Comparison of ENCODE assay signal across 8 cellular contexts in the genomic region with DNA sequence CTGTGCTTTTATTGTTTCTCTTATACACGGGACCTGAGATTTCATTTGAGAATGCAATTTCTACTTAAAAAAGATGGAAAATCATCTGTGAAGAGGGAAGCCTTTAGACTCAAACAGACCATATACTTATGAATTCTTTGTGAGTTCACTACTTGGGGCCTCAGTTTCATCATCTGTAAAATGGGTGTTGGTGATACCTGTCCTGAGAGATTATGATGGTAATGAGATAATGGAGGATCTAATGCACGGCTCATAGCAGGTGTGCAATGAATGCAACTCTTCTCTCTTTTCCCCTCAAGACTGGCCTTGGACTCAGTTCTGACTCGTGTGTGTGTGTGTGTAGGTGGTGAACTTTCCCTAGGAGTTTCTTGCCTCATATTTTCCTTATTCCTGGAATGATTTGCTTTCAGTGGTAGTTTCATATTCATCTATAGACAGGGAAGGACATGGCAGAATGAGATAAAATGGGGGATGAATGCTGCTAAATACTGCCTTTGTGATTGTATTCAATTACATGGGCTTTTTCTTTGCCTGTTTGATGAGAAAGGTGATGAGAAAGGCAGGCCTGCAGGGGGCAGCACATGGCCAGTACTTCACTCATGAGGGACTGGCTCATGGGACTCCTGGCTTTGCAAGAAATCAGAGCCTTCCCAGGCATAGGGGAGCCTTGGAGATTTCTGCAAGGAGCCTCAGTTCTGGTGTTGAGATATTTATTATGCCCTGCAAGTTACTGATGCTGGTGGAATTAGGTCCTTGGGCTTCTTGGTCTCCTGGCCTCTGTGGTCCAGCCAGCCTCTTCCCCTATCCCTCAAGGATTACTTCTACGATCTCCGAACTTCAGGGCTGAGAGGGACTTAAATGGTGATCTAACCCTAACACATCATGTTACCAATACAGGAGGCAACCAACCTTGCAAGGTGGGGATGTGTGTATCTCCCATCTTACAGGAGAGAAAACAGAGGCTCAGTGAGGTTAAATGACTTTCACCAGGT.
DNase-seq lines count a peak whose midpoint lies in the region; ATAC-seq, FAIRE-seq and TF ChIP-seq lines count a peak whose summit lies in the region.

No MANE protein-coding gene starts in this region.

- H2AFZ ChIP-seq in KMS-11 (ENCODE audit: low read depth) = no peak overlapping the region

- H3K9me3 ChIP-seq in testis = no peaks in the 10 kb centered on the region

- intact Hi-C loops in testis (cut with DNase I; ENCODE audit: low total_unique reads) = no loop called here

- ATAC-seq in HG02970 (IDR thresholded peaks at IDR 0.05; ENCODE audit: low FRiP score, unreplicated experiment) = no peak

- H3K36me3 ChIP-seq in KMS-11 (ENCODE audit: insufficient read depth) (no peaks in the 10 kb centered on the region), testis (ENCODE audit: low read depth, missing control alignments) (no peaks in the 10 kb centered on the region)

- H3K79me2 ChIP-seq in KMS-11 (ENCODE audit: insufficient read depth, low read depth) = no peaks in the 10 kb centered on the region

- H3K4me3 ChIP-seq in KMS-11 (IDR thresholded peaks at IDR 0.05; ENCODE audit: insufficient read depth, low read depth, low read length) (no peak overlapping the region), fibroblast of the aortic adventitia (ENCODE audit: low read depth, low read length) (no peak overlapping the region), testis (no peak overlapping the region)

- H3K4me2 ChIP-seq in KMS-11 = no peak overlapping the region

- FAIRE-seq in D721Med (lab: Jason Lieb, UNC) = peak; percentile 82

- no peaks in the 10 kb centered on the region for H4K20me1 ChIP-seq in KMS-11 (ENCODE audit: insufficient read depth)

- H3K27me3 ChIP-seq in KMS-11 (ENCODE audit: insufficient read depth, low read depth) (no peaks in the 10 kb centered on the region), testis (no peaks in the 10 kb centered on the region)

- no peak overlapping the region for H3K9ac ChIP-seq in KMS-11

- no peak overlapping the region for H3K27ac ChIP-seq in KMS-11
- H3K27ac ChIP-seq in testis = no peak overlapping the region

- 78 to 79% methylated on average over 5 of the region's 5 CpGs for WGBS in testis, 2 donors

- TF ChIP-seq CTCF in D721Med (IDR thresholded peaks at IDR 0.05; ENCODE audit: insufficient read depth, missing control alignments) = peak; percentile 80
- TF ChIP-seq CTCF in KMS-11 (conservative IDR thresholded peaks at IDR 0.05; ENCODE audit: low read depth, low read length) = peak; percentile 82
- peak; percentile 83 for TF ChIP-seq CTCF in fibroblast of the aortic adventitia (IDR thresholded peaks at IDR 0.05; ENCODE audit: insufficient read depth, low read length)
- TF ChIP-seq CTCF in testis (IDR thresholded peaks at IDR 0.05) = peak; percentile 52 to 79 (median 73)

- H3K4me1 ChIP-seq in KMS-11 (ENCODE audit: low read depth, poor library complexity, severe bottlenecking) = no peaks in the 10 kb centered on the region
- no peaks in the 10 kb centered on the region for H3K4me1 ChIP-seq in testis

- DNase-seq in D721Med (ENCODE audit: insufficient read length, low spot score) (peak; percentile 70), RKO (ENCODE audit: low spot score) (peak; percentile 37), activated T-helper 1 cell treated with Interleukin-2 at 50 U/mL for 16 hours (ENCODE audit: low read depth) (peak; percentile 41), fibroblast of the aortic adventitia (ENCODE audit: low read depth) (peak; percentile 82), occipital lobe (lab: John Stamatoyannopoulos, UW) (peak; percentile 69), testis (peak; percentile 89)

- TF ChIP-seq POLR2A in testis (IDR thresholded peaks at IDR 0.05) = no peak

Comparison
In these comparisons a context has a peak if more than half of its experiments do, and no peak if none do; other contexts are left out.
1. DNase-seq: peak in every context shown above with its lines; median percentile 89 in testis; 82 in fibroblast of the aortic adventitia; 70 in D721Med; 69 in occipital lobe; 41 in activated T-helper 1 cell treated with Interleukin-2 at 50 U/mL for 16 hours; 37 in RKO.